ENCODE assay signal across 29 cellular contexts in the genomic region with DNA sequence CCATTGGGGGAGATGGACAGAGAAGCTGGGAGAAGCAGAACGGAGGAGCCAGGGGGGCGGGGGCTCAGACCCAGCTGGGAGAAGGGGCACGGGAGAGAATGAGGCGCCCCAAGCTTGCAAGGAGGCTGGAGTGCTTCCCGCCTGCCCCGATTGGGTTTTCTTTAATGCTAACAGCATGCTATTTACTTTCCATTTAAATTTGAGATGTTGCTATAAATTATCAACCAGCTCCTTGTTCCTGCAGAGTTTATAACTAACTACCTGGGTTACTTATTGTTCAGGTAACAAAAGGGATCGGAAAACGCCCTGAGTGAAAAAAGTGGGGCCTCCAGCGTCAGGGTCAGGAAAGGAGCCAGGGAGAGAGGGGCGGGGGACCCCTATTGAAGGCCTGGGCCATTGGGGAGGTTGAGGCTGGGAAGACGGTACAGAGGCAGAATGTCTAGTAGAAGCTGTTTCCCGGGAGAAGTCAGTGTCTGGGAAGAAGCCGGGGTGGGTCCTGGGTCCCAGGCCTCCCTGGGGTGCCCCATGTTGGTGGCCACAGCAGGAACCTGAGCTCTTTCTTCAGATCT. TPM values are rescaled to one million over a fixed set of nuclear protein-coding genes. Genes with fewer than 3 reads are reported as not detected.
DNase-seq lines count a peak whose midpoint lies in the region; ATAC-seq, FAIRE-seq and TF ChIP-seq lines count a peak whose summit lies in the region.
"Had no signal": no experiment of that assay in that cellular context is flagged by ENCODE, and none has a peak within 500 bp of the region (broad histone marks: within the 10 kb centered on the region; RNA-seq: fewer than 3 reads in every experiment).

No MANE protein-coding gene starts in this region.

- intact Hi-C loops in heart right ventricle (cut with DNase I) = no loop called here
- intact Hi-C loops in tibial artery (cut with DNase I; ENCODE audit: low total_unique reads) = no loop called here

- H3K14ac ChIP-seq in neuronal stem cell (ENCODE audit: low read length) = no peak overlapping the region

- CTCF ChIA-PET in A549 (lab: Yijun Ruan, JAX) = interaction anchor here (0.6 to 10.1 kb wide), 11 partner anchors 9 to 399 kb away, joined by 3 to 69 read pairs (median 6); a partner anchor contains a TSS

- H3K36me3 ChIP-seq in neuronal stem cell (replicated peaks in 1 of 2; ENCODE audit: control insufficient read depth in 2 of 2, insufficient read depth in 2 of 2, low read length in 2 of 2) = no peaks in the 10 kb centered on the region
- no peaks in the 10 kb centered on the region for H3K36me3 ChIP-seq in heart right ventricle
- H3K36me3 ChIP-seq in tibial artery = no peaks in the 10 kb centered on the region
- H3K36me3 ChIP-seq: BE2C, cardiac muscle cell, neutrophil, upper lobe of left lung had no signal

- H2BK120ac ChIP-seq in neuronal stem cell (ENCODE audit: low read depth, low read length) = no peak overlapping the region

- no peak overlapping the region for H3K9ac ChIP-seq in neuronal stem cell (ENCODE audit: low read depth, low read length, poor library complexity)

- TF ChIP-seq CTCF in A549 (IDR thresholded peaks at IDR 0.05) (no peak), VCaP (conservative IDR thresholded peaks at IDR 0.05) (no peak), heart right ventricle (IDR thresholded peaks at IDR 0.05) (no peak), tibial artery (IDR thresholded peaks at IDR 0.05) (no peak)

- H3K27ac ChIP-seq in A549 = peak overlapping the region; percentile 96 to 98
- H3K27ac ChIP-seq in VCaP = peak overlapping the region; percentile 87
- H3K27ac ChIP-seq in neuronal stem cell (replicated peaks; ENCODE audit: low read length) = no peak overlapping the region
- H3K27ac ChIP-seq in heart right ventricle = no peak overlapping the region
- no peak overlapping the region for H3K27ac ChIP-seq in tibial artery
- H3K27ac ChIP-seq: cardiac muscle cell, neutrophil, upper lobe of left lung had no signal

- H3K4me2 ChIP-seq in A549 (peak overlapping the region; percentile 97), neuronal stem cell (ENCODE audit: insufficient read depth, low read length, poor library complexity, severe bottlenecking) (no peak overlapping the region)

- DNase-seq in A549 (ENCODE audit: low read depth in 1 of 2, low spot score in 1 of 2) (peak in 1 of 2 experiments; percentile 85), kidney tubule cell (ENCODE audit: low spot score) (peak; percentile 83), neuronal stem cell (ENCODE audit: low spot score) (no peak), heart right ventricle (no peak), tibial artery (no peak)
- DNase-seq: activated CD4-positive, CD25-positive, alpha-beta regulatory T cell treated with anti-CD3 and anti-CD28 coated beads, Interleukin-2, amount 50 U/mL, for 72 hours; activated CD8-positive, alpha-beta T cell treated with anti-CD3 and anti-CD28 coated beads, Interleukin-2, amount 10 ng/mL, durations not matched to agents 7 days and 5 days; activated T-cell treated with anti-CD3 and anti-CD28 coated beads, Interleukin-2, amount 50 U/mL, for 1 hour; BE2C; glutamatergic neuron; Kasumi-1; left ventricle myocardium superior; NCI-H1048; NCI-H187 treated with DMSO at 0.1 percent for 48 hours; NCI-H226; PC-3; SHP77 treated with DMSO at 0.1 percent for 48 hours; stimulated activated CD4-positive, alpha-beta T cell treated with anti-CD3 and anti-CD28 coated beads, Interleukin-12 subunit alpha, Interleukin-12 subunit beta, amount 100 ng/mL, for 4 hours; stimulated activated CD4-positive, alpha-beta T cell treated with anti-CD3 and anti-CD28 coated beads, Interleukin-4, amount 100 ng/mL, for 4 hours; SW 1271; upper lobe of left lung had no signal

- 0 out of 2 replicates have a peak, but pooled peaks have one; percentile 22 for TF ChIP-seq POLR2A in A549 (IDR thresholded peaks at IDR 0.05; ENCODE audit: low read length)

- ATAC-seq in A549 (peak; percentile 42 to 55), GM18861 (IDR thresholded peaks at IDR 0.05; ENCODE audit: unreplicated experiment) (no peak), heart right ventricle (no peak), HG02678 (IDR thresholded peaks at IDR 0.05; ENCODE audit: unreplicated experiment) (no peak)
- ATAC-seq: activated CD8-positive, alpha-beta T cell treated with anti-CD3 and anti-CD28 coated beads, Interleukin-2, amount 10 ng/mL, durations not matched to agents 7 days and 5 days; left ventricle myocardium superior; PC-3 had no signal

- no peak overlapping the region for H2BK12ac ChIP-seq in neuronal stem cell (ENCODE audit: low read length)

- H3K4me3 ChIP-seq in A549 = peak overlapping the region; percentile 57
- no peak overlapping the region for H3K4me3 ChIP-seq in neuronal stem cell (ENCODE audit: low read length in 2 of 2)
- H3K4me3 ChIP-seq in heart right ventricle = no peak overlapping the region
- H3K4me3 ChIP-seq in tibial artery = no peak overlapping the region
- H3K4me3 ChIP-seq: cardiac muscle cell, upper lobe of left lung had no signal

- FAIRE-seq in A549 (lab: Jason Lieb, UNC) = peak; percentile 68
- FAIRE-seq: A204.1, D721Med had no signal

- no peak overlapping the region for H2BK15ac ChIP-seq in neuronal stem cell (ENCODE audit: low read length)

- no peak overlapping the region for H4K91ac ChIP-seq in neuronal stem cell (ENCODE audit: low read depth, low read length, poor library complexity)

- H3K23ac ChIP-seq in neuronal stem cell (ENCODE audit: low read depth, low read length, poor library complexity) = no peak overlapping the region

- TF ChIP-seq RAD21 in A549 (conservative IDR thresholded peaks at IDR 0.05 in 1 of 2, IDR thresholded peaks at IDR 0.05 in 1 of 2) = no peak

- H3K27me3 ChIP-seq in neuronal stem cell (ENCODE audit: control insufficient read depth in 3 of 3, insufficient read depth in 3 of 3, low read depth in 1 of 3, low read length in 3 of 3) (no peaks in the 10 kb centered on the region), heart right ventricle (peaks cover 0 to 5% (median 0%) of the 10 kb centered on the region in 7 donors), tibial artery (peaks cover 0 to 9% of the 10 kb centered on the region in 2 donors)
- H3K27me3 ChIP-seq: BE2C, cardiac muscle cell, neutrophil, upper lobe of left lung had no signal

- peak overlapping the region; percentile 75 for H2AFZ ChIP-seq in neuronal stem cell (ENCODE audit: low read length)

- H2AK5ac ChIP-seq in neuronal stem cell (ENCODE audit: low read depth, low read length) = no peak overlapping the region

- no peak overlapping the region for H4K8ac ChIP-seq in neuronal stem cell (ENCODE audit: low read depth, low read length)

- H3K4me1 ChIP-seq in A549 (peaks cover 86% of the 10 kb centered on the region), neuronal stem cell (ENCODE audit: control insufficient read depth in 2 of 2, insufficient read depth in 1 of 2, low read depth in 1 of 2, low read length in 2 of 2) (peaks cover 2 to 16% of the 10 kb centered on the region in 2 donors), heart right ventricle (no peaks in the 10 kb centered on the region), tibial artery (peaks cover 0 to 11% (median 5%) of the 10 kb centered on the region in 4 donors)
- H3K4me1 ChIP-seq: BE2C, upper lobe of left lung had no signal

- H3K4ac ChIP-seq in neuronal stem cell (ENCODE audit: low read length) = no peak overlapping the region

- 9% methylated on average over 13 of the region's 13 CpGs for WGBS in A549 (ENCODE audit: missing lambda C conversion rate)
- no CpG with 5 or more reads among the region's 13 CpGs for WGBS in neuronal stem cell (ENCODE audit: extremely low coverage in 2 of 2, insufficient read length in 2 of 2, insufficient replicate concordance in 1 of 2), 2 donors
- 73 to 76% methylated on average over 12 to 13 of the region's 13 CpGs for WGBS in heart right ventricle, 2 donors

- POLR2A ChIA-PET in A549 (lab: Yijun Ruan, JAX) = interaction anchor here (0.6 kb wide), 1 partner anchor 15 kb away, joined by 4 read pairs; no protein-coding TSS in a partner anchor

- no peak overlapping the region for H2BK5ac ChIP-seq in neuronal stem cell (ENCODE audit: low read length)

- peak overlapping the region; percentile 8 for H3K18ac ChIP-seq in neuronal stem cell (ENCODE audit: low read length)

- H3K9me3 ChIP-seq in A549 = no peaks in the 10 kb centered on the region
- H3K9me3 ChIP-seq in neuronal stem cell (replicated peaks in 1 of 2; ENCODE audit: control insufficient read depth in 2 of 2, insufficient read depth in 1 of 2, low read depth in 1 of 2, low read length in 2 of 2) = no peaks in the 10 kb centered on the region
- H3K9me3 ChIP-seq in heart right ventricle = no peaks in the 10 kb centered on the region
- H3K9me3 ChIP-seq in tibial artery = no peaks in the 10 kb centered on the region
- H3K9me3 ChIP-seq: BE2C, neutrophil, upper lobe of left lung had no signal

- TF ChIP-seq EP300 in A549 (IDR thresholded peaks at IDR 0.05) = no peak

- no peaks in the 10 kb centered on the region for H3K79me1 ChIP-seq in neuronal stem cell (ENCODE audit: low read depth, low read length)

RNA-seq across cellular contexts. Expression of a gene that starts 2.5 kb away (rescaled TPM):
- polyA plus RNA-seq in A549 (2011; rRNA removed) = 2.6 and 4.0 TPM in 2 replicates
- polyA plus RNA-seq in A549 (2012; cell fraction: cytosol; rRNA removed) = 4.3 and 6.9 TPM in 2 replicates
- 12.5 and 15.9 TPM in 2 replicates for polyA plus RNA-seq in A549 (2012; cell fraction: nucleus; rRNA removed)
- polyA plus RNA-seq in A549 (2017; fragmentation: RNase III; extraction: RNeasy Plus Mini Kit Qiagen cat#74134 plus additional on column Dnase treatment) = 5.7 to 7.3 TPM (median 6.8 TPM) in 3 replicates
- polyA minus RNA-seq in A549 (2011; rRNA and poly(A)+ RNA removed) = 5.2 TPM in 2 replicates
- not detected for polyA plus RNA-seq in neuronal stem cell (2013, experiment 1 of 2)
- polyA plus RNA-seq in neuronal stem cell (2013, experiment 2 of 2) = not detected
- total RNA-seq in heart right ventricle = not detected
- under 1 TPM in 1 of 2 donors, not detected in 1; 0.04 TPM for polyA plus RNA-seq in heart right ventricle
- total RNA-seq: activated CD8-positive, alpha-beta T cell treated with anti-CD3 and anti-CD28 coated beads, Interleukin-2, amount 10 ng/mL, durations not matched to agents 7 days and 5 days; cardiac muscle cell; left ventricle myocardium superior; mononuclear cell; PC-3 had no signal
- polyA plus RNA-seq: cardiac muscle cell had no signal

RNA-seq across cellular contexts. Expression of a gene that starts 35.4 kb away (rescaled TPM):
- polyA plus RNA-seq in A549 (2011; rRNA removed) = 19.2 and 20.5 TPM in 2 replicates
- 25.2 and 28.8 TPM in 2 replicates for polyA plus RNA-seq in A549 (2012; cell fraction: cytosol; rRNA removed)
- polyA plus RNA-seq in A549 (2012; cell fraction: nucleus; rRNA removed) = 12.6 and 15.0 TPM in 2 replicates
- polyA plus RNA-seq in A549 (2017; fragmentation: RNase III; extraction: RNeasy Plus Mini Kit Qiagen cat#74134 plus additional on column Dnase treatment) = 17.3 to 21.2 TPM (median 20.0 TPM) in 3 replicates
- polyA minus RNA-seq in A549 (2011; rRNA and poly(A)+ RNA removed) = 9.1 and 15.2 TPM in 2 replicates
- 15.4 TPM for polyA plus RNA-seq in neuronal stem cell (2013, experiment 1 of 2)
- 16.6 TPM for polyA plus RNA-seq in neuronal stem cell (2013, experiment 2 of 2)
- 10 to 100 TPM in 1 of 10 donors, 1 to 10 TPM in 9; 5.7 to 11.4 (median 8.2) TPM for total RNA-seq in heart right ventricle
- polyA plus RNA-seq in heart right ventricle = 10 to 100 TPM in 1 of 2 donors, 1 to 10 TPM in 1; 8.6 to 10.8 TPM

RNA-seq across cellular contexts. Expression of a gene that starts 58.2 kb away (rescaled TPM):
- 0.61 and 0.81 TPM in 2 replicates for polyA plus RNA-seq in A549 (2011; rRNA removed)
- polyA plus RNA-seq in A549 (2012; cell fraction: cytosol; rRNA removed) = 0.21 and 0.26 TPM in 2 replicates
- 0.25 and 0.31 TPM in 2 replicates for polyA plus RNA-seq in A549 (2012; cell fraction: nucleus; rRNA removed)
- polyA plus RNA-seq in A549 (2017; fragmentation: RNase III; extraction: RNeasy Plus Mini Kit Qiagen cat#74134 plus additional on column Dnase treatment) = 0.64 to 0.94 TPM (median 0.90 TPM) in 3 replicates
- polyA minus RNA-seq in A549 (2011; rRNA and poly(A)+ RNA removed) = 0.39 and 0.41 TPM in 2 replicates
- not detected for polyA plus RNA-seq in neuronal stem cell (2013, experiment 1 of 2)
- not detected for polyA plus RNA-seq in neuronal stem cell (2013, experiment 2 of 2)
- total RNA-seq in heart right ventricle = 1 to 10 TPM in 4 of 10 donors, under 1 TPM in 6; 0.19 to 2.5 (median 0.97) TPM
- under 1 TPM; 0.70 to 0.95 TPM for polyA plus RNA-seq in heart right ventricle
- total RNA-seq: cardiac muscle cell had no signal
- polyA plus RNA-seq: cardiac muscle cell had no signal

Comparison
In these comparisons a context has a peak if more than half of its experiments do, and no peak if none do; other contexts are left out.
1. ATAC-seq: peak in A549 (2 of 2); none in GM18861 (single experiment), heart right ventricle (0 of 8) and HG02678 (single experiment).
2. H3K27ac ChIP-seq: peak in A549 (2 of 2) and VCaP (single experiment); none in neuronal stem cell (single experiment), heart right ventricle (0 of 10) and tibial artery (0 of 2).